In genomic region chr2:234203135-234203984, GRCh38 we compare ENCODE assay signal across 11 cellular contexts.
DNase-seq lines count a peak whose midpoint lies in the region; ATAC-seq and TF ChIP-seq lines count a peak whose summit lies in the region.
"Had no signal": no experiment of that assay in that cellular context is flagged by ENCODE, and none has a peak within 500 bp of the region (broad histone marks: within the 10 kb centered on the region; RNA-seq: fewer than 3 reads in every experiment).

No MANE protein-coding gene starts in this region.

- ATAC-seq in heart right ventricle (peak in 6 of 8 donors; percentile 52 to 91 (median 64)), right cardiac atrium (peak; percentile 61 to 95), upper lobe of left lung (ENCODE audit: low FRiP score in 2 of 2) (peak; percentile 77 to 92), HG02610 (IDR thresholded peaks at IDR 0.05; ENCODE audit: unreplicated experiment) (no peak), left colon (no peak)
- ATAC-seq: GM23338 had no signal

- no peaks in the 10 kb centered on the region for H3K36me3 ChIP-seq in heart right ventricle
- no peaks in the 10 kb centered on the region for H3K36me3 ChIP-seq in left ventricle myocardium inferior
- H3K36me3 ChIP-seq in upper lobe of left lung: no peaks in the 10 kb centered on the region
- no peaks in the 10 kb centered on the region for H3K36me3 ChIP-seq in tibial artery

- H3K4me3 ChIP-seq in heart right ventricle (no peak overlapping the region), left ventricle myocardium inferior (no peak overlapping the region), right cardiac atrium (ENCODE audit: low read length) (no peak overlapping the region), upper lobe of left lung (no peak overlapping the region), tibial artery (no peak overlapping the region)
- H3K4me3 ChIP-seq: GM23338 had no signal

- H3K9me3 ChIP-seq in heart right ventricle (peaks cover 0 to 8% (median 0%) of the 10 kb centered on the region in 11 donors), left ventricle myocardium inferior (replicated peaks) (peaks cover 16% of the 10 kb centered on the region), right cardiac atrium (ENCODE audit: control insufficient read depth, low read length) (no peaks in the 10 kb centered on the region), upper lobe of left lung (peaks cover 0 to 5% (median 0%) of the 10 kb centered on the region in 4 donors), tibial artery (no peaks in the 10 kb centered on the region)

- peaks cover 0 to 4% (median 0%) of the 10 kb centered on the region in 9 donors for H3K4me1 ChIP-seq in heart right ventricle
- H3K4me1 ChIP-seq in left ventricle myocardium inferior: no peaks in the 10 kb centered on the region
- no peaks in the 10 kb centered on the region for H3K4me1 ChIP-seq in right cardiac atrium (ENCODE audit: control insufficient read depth, insufficient read depth, low read length)
- H3K4me1 ChIP-seq in upper lobe of left lung: peaks cover 0 to 5% (median 0%) of the 10 kb centered on the region in 4 donors
- no peaks in the 10 kb centered on the region for H3K4me1 ChIP-seq in tibial artery

- WGBS in heart right ventricle, 2 donors: 55 to 63% methylated on average over 12 of the region's 12 CpGs
- 52% methylated on average over 12 of the region's 12 CpGs for WGBS in right cardiac atrium
- WGBS in upper lobe of left lung, 2 donors: 53 to 58% methylated on average over 11 to 12 of the region's 12 CpGs

- peaks cover 0 to 7% (median 0%) of the 10 kb centered on the region in 7 donors for H3K27me3 ChIP-seq in heart right ventricle
- H3K27me3 ChIP-seq in left ventricle myocardium inferior (ENCODE audit: low read depth): peaks cover 8% of the 10 kb centered on the region
- no peaks in the 10 kb centered on the region for H3K27me3 ChIP-seq in right cardiac atrium (ENCODE audit: control insufficient read depth, insufficient read depth)
- no peaks in the 10 kb centered on the region for H3K27me3 ChIP-seq in upper lobe of left lung
- H3K27me3 ChIP-seq in tibial artery: no peaks in the 10 kb centered on the region

- intact Hi-C loops in heart right ventricle (cut with DNase I) (no loop called here), left ventricle myocardium inferior (cut with micrococcal nuclease) (no loop called here), right cardiac atrium (cut with DNase I) (no loop called here), tibial artery (cut with DNase I; ENCODE audit: low total_unique reads) (no loop called here), left colon (cut with DNase I, micrococcal nuclease) (no loop called here)

- peak in 1 of 2 donors; percentile 22 for DNase-seq in heart right ventricle
- no peak for DNase-seq in left ventricle myocardium inferior
- DNase-seq in SW480 (ENCODE audit: low spot score): peak; percentile 93
- DNase-seq in right cardiac atrium: no peak
- DNase-seq in upper lobe of left lung: no peak
- DNase-seq in tibial artery: no peak
- no peak for DNase-seq in left colon
- DNase-seq: DMS79 treated with DMSO at 0.1 percent for 48 hours, NCI-H446 treated with DMSO at 0.1 percent for 48 hours had no signal

- no peak for TF ChIP-seq POLR2A in upper lobe of left lung (IDR thresholded peaks at IDR 0.05)

- H3K27ac ChIP-seq in heart right ventricle (peak overlapping the region in 3 of 10 donors; percentile 28 to 41 (median 37)), left ventricle myocardium inferior (replicated peaks) (no peak overlapping the region), right cardiac atrium (ENCODE audit: low read length) (no peak overlapping the region), upper lobe of left lung (peak overlapping the region in 1 of 4 donors; percentile 14), tibial artery (no peak overlapping the region)

- TF ChIP-seq EP300 in upper lobe of left lung (IDR thresholded peaks at IDR 0.05): peak in 1 of 4 donors; percentile 27

- TF ChIP-seq CTCF in heart right ventricle (IDR thresholded peaks at IDR 0.05) (no peak), left ventricle myocardium inferior (IDR thresholded peaks at IDR 0.05; ENCODE audit: borderline replicate concordance) (no peak), upper lobe of left lung (IDR thresholded peaks at IDR 0.05) (no peak), tibial artery (IDR thresholded peaks at IDR 0.05) (no peak)

Comparison
In these comparisons a context has a peak if more than half of its experiments do, and no peak if none do; other contexts are left out.
1. ATAC-seq: peak in heart right ventricle (6 of 8), right cardiac atrium (2 of 2) and upper lobe of left lung (2 of 2); none in HG02610 (single experiment) and left colon (single experiment).